3 cellular contexts compared by ENCODE assay signal in genomic region chr2:111977240-111977639, GRCh38.
TF ChIP-seq lines count a peak whose summit lies in the region.

No MANE protein-coding gene starts in this region.

TF ChIP-seq in HepG2, 621 proteins besides CTCF, POLR2A, EP300 and RAD21:
- TF ChIP-seq HDAC6 (IDR thresholded peaks at IDR 0.05; ENCODE audit: low read depth, low read length): no peak
- TF ChIP-seq ZNF558 (CRISPR knock-in tag; IDR thresholded peaks at IDR 0.05; ENCODE audit: borderline replicate concordance): no peak

TF ChIP-seq in K562, 482 proteins besides CTCF, POLR2A, EP300 and RAD21:
- TF ChIP-seq NUFIP1 (IDR thresholded peaks at IDR 0.05; ENCODE audit: partially characterized antibody): no peak
- TF ChIP-seq ZNF24 (IDR thresholded peaks at IDR 0.05): 0 out of 2 replicates have a peak, but pooled peaks have one; percentile 39
- TF ChIP-seq CBX3 (IDR thresholded peaks at IDR 0.05; ENCODE audit: borderline replicate concordance in 1 of 2, low read length in 2 of 2): peak in 1 of 2 experiments; percentile 97; a peak in 2 of 3 replicates
- TF ChIP-seq ARID2 (IDR thresholded peaks at IDR 0.05): no peak
- TF ChIP-seq TRIM24 (IDR thresholded peaks at IDR 0.05): peak; percentile 50 to 60; a peak in 3 of 4 replicates
- peak; percentile 89 for TF ChIP-seq TRIM28 (IDR thresholded peaks at IDR 0.05)
- no peak for TF ChIP-seq BACH1 (tag; IDR thresholded peaks at IDR 0.05)
- no peak for TF ChIP-seq E4F1 (CRISPR knock-in tag; IDR thresholded peaks at IDR 0.05; ENCODE audit: borderline replicate concordance)
- TF ChIP-seq CBFB (CRISPR knock-in tag; IDR thresholded peaks at IDR 0.05): no peak
- no peak for TF ChIP-seq ARID3A (IDR thresholded peaks at IDR 0.05; ENCODE audit: borderline replicate concordance, low read depth, low read length)
- TF ChIP-seq CBX5 (IDR thresholded peaks at IDR 0.05; ENCODE audit: borderline replicate concordance, low read depth): peak; percentile 80; the same call in 1 of the 2 replicates
- TF ChIP-seq ZKSCAN1 (IDR thresholded peaks at IDR 0.05; ENCODE audit: low read depth, low read length): no peak

TF ChIP-seq in endothelial cell of umbilical vein, 7 proteins besides CTCF, POLR2A, EP300 and RAD21:
- TF ChIP-seq FOS (IDR thresholded peaks at IDR 0.05; ENCODE audit: borderline replicate concordance, insufficient read depth, low read length) (no peak), MYC (IDR thresholded peaks at IDR 0.05; ENCODE audit: low read depth, low read length) (no peak), POLR2AphosphoS5 (IDR thresholded peaks at IDR 0.05; ENCODE audit: insufficient read depth, low read depth, low read length) (no peak), EZH2 (IDR thresholded peaks at IDR 0.05; ENCODE audit: borderline replicate concordance, low read depth, low read length, severe bottlenecking) (no peak)
TF ChIP-seq in endothelial cell of umbilical vein: peak in this region for 0.
